ENCODE assay signal across 21 cellular contexts in the genomic region with DNA sequence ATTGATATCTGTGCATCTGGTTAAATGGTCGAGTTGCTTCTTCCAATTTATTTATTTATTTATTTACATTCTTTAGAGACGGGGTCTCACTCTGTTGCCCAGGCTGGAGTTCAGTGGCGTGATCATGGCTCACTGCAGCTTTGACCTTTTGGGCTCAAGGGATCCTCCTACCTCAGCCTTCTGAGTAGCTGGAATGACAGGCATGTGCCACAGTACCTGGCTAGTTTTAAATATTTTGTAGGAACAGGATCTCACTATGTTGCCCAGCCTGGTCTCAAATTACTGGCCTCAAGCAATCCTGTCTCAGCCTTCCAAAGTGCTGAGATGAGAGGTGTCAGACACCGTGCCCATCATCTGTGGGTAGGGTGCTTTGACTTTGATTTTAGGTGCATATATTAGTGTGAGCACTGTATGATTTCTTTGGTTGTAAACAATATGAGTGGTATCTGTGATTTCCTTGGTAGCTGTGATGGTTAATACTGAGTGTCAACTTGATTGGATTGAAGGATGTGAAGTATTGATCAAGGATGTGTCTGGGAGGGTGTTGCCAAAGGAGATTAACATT.
"Had no signal": no experiment of that assay in that cellular context is flagged by ENCODE, and none has a peak within 500 bp of the region (broad histone marks: within the 10 kb centered on the region; RNA-seq: fewer than 3 reads in every experiment).

No MANE protein-coding gene starts in this region.

- H3K27me3 ChIP-seq: MG63, SJCRH30 had no signal

- ATAC-seq: SK-N-SH treated with all-trans-retinoic acid at 6 μM for 48 hours had no signal

- H3K4me1 ChIP-seq: SJCRH30 had no signal

- H3K9me3 ChIP-seq: MG63, SJCRH30 had no signal

- H3K36me3 ChIP-seq: MG63, SJCRH30 had no signal

- DNase-seq: Karpas-422, KG1, MG63, NCI-H1092, NCI-H1436, NCI-H187, NCI-H2029, NCI-H2081 treated with DMSO at 0.1 percent for 48 hours, NCI-H2171, NCI-H226, NCI-H446, NCI-H510A, NCI-H524 treated with DMSO at 0.1 percent for 48 hours, NCI-H69, NCI-H774, Right ventricle myocardium superior, RPMI8226, SJCRH30, T-helper 1 cell had no signal

- H3K4me3 ChIP-seq: MG63, SJCRH30 had no signal

- H3K27ac ChIP-seq: SJCRH30 had no signal

- FAIRE-seq: RCC 7860 had no signal
